9 cellular contexts compared by ENCODE assay signal in the genomic region with DNA sequence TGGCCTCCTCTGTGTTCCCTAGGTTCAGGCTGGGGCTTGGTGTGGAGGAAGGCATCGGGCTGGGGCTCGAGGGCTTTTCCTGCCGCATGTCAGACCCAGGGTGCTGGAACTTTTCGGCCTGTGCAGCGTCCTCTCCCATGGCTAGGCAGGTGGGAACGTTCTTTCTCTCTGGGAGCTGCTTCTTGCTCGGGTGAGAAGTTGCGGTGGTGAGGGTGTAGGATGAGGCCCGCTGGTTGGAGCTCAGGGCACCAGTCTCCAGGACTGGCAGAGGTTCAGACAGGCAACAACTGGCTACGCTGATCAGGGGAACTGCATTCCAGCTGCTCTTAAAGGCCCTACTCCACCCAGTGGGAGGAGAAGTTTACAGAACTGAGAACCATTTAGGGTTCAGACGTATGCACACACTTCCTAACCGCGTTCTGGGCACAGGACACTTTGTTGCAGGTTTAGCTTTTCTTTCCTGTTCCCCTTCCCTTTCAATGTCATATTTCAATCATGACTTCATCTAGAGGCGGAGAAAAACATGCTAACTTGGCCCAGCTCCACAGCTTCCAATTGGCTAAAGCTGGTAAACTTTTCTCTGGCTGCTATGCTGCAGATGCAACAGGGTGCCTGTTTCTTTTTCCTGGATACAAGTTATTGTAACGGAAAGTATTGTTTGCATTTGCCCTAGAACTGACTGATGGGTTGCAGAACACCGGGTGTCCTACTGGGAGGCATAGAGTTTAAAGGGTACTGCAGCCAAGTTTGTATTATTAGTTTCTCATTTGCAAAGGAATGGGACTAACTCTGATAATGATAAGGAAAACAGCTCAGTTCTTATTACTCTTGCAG. TPM values are rescaled to one million over a fixed set of nuclear protein-coding genes. Genes with fewer than 3 reads are reported as not detected.
A peak's percentile ranks its signal among the peaks of the same experiment; 100 is the strongest.
DNase-seq lines count a peak whose midpoint lies in the region; ATAC-seq and TF ChIP-seq lines count a peak whose summit lies in the region.
"Had no signal": no experiment of that assay in that cellular context is flagged by ENCODE, and none has a peak within 500 bp of the region (broad histone marks: within the 10 kb centered on the region; RNA-seq: fewer than 3 reads in every experiment).

Gene CAVIN2 (minus strand): TSS at position 302 of the 834 bp plus-strand sequence. CDS start 163 bp downstream, at position 139.

- H3K27ac Mint-ChIP-seq in CD8-positive, alpha-beta memory T cell, result peak within 1 kb of the TSS in 1 of 8 donors; percentile 2
- no peak within 1 kb of the TSS for H3K27ac Mint-ChIP-seq in immature natural killer cell
- H3K27ac Mint-ChIP-seq in activated CD4-positive, alpha-beta T cell treated with anti-CD3 and anti-CD28 coated beads for 36 hours, result no peak within 1 kb of the TSS
- H3K27ac Mint-ChIP-seq: activated naive CD8-positive, alpha-beta T cell treated with anti-CD3 and anti-CD28 coated beads, Interleukin-2, amount 10 ng/mL, durations not matched to agents 7 days and 5 days had no signal

- H3K4me1 ChIP-seq in CD8-positive, alpha-beta memory T cell (ENCODE audit: insufficient read depth, low read length), result no peaks in the 10 kb centered on the region
- peaks cover 14 to 44% (median 31%) of the 10 kb centered on the region in 4 donors for H3K4me1 ChIP-seq in stomach

- TF ChIP-seq EP300 in stomach (IDR thresholded peaks at IDR 0.05), result no peak

- no peaks in the 10 kb centered on the region for H3K27me3 ChIP-seq in CD8-positive, alpha-beta memory T cell (ENCODE audit: insufficient read depth, low read length, poor library complexity, severe bottlenecking)
- H3K27me3 ChIP-seq in stomach, result no peaks in the 10 kb centered on the region

- DNase-seq in CD8-positive, alpha-beta memory T cell, result no peak
- DNase-seq in astrocyte of the cerebellum (ENCODE audit: low read depth) (peak; percentile 78), immature natural killer cell (no peak), stomach (peak; percentile 70), superior temporal gyrus (ENCODE audit: extremely low spot score) (no peak)
- DNase-seq in activated CD4-positive, alpha-beta T cell treated with anti-CD3 and anti-CD28 coated beads for 36 hours, result no peak
- DNase-seq: activated naive CD8-positive, alpha-beta T cell treated with anti-CD3 and anti-CD28 coated beads, Interleukin-2, amount 10 ng/mL, durations not matched to agents 7 days and 5 days had no signal

- CTCF ChIA-PET in CD8-positive, alpha-beta memory T cell (lab: Charles Lee), result no interaction called here
- CTCF ChIA-PET in activated CD4-positive, alpha-beta T cell treated with anti-CD3 and anti-CD28 coated beads for 36 hours (lab: Charles Lee), result interaction anchor here (0.8 to 1.5 kb wide), 4 partner anchors 9 to 408 kb away, joined by 3 to 6 read pairs (median 3); no protein-coding TSS in a partner anchor

- 2 to 25% (median 17%) methylated on average over 7 to 16 of the region's 16 CpGs for WGBS in stomach, 5 donors

- no peak within 1 kb of the TSS for H3K4me3 ChIP-seq in CD8-positive, alpha-beta memory T cell (ENCODE audit: low read length)
- H3K4me3 ChIP-seq in astrocyte of the cerebellum (ENCODE audit: low read depth, low read length) (peak within 1 kb of the TSS; percentile 20), stomach (peak within 1 kb of the TSS; percentile 45 to 49 (median 47))

- peaks cover 9 to 66% of the 10 kb centered on the region in 2 donors for H3K27me3 Mint-ChIP-seq in CD8-positive, alpha-beta memory T cell
- H3K27me3 Mint-ChIP-seq in immature natural killer cell (ENCODE audit: low read depth in 3 of 3), result peaks cover 5 to 7% (median 6%) of the 10 kb centered on the region in 3 donors
- H3K27me3 Mint-ChIP-seq in activated CD4-positive, alpha-beta T cell treated with anti-CD3 and anti-CD28 coated beads for 36 hours, result peaks cover 32% of the 10 kb centered on the region

- intact Hi-C loops in stomach (cut with DNase I; ENCODE audit: low total_unique reads), result no loop called here
- intact Hi-C loops in activated CD4-positive, alpha-beta T cell treated with anti-CD3 and anti-CD28 coated beads for 36 hours (cut with DNase I, micrococcal nuclease), result no loop called here

- ATAC-seq in HG02763 (IDR thresholded peaks at IDR 0.05; ENCODE audit: unreplicated experiment) (peak; percentile 50), HG03025 (IDR thresholded peaks at IDR 0.05; ENCODE audit: low FRiP score, unreplicated experiment) (no peak)
- no peak for ATAC-seq in activated CD4-positive, alpha-beta T cell treated with anti-CD3 and anti-CD28 coated beads for 36 hours

- in situ Hi-C loops in astrocyte of the cerebellum (cut with HindIII; ENCODE audit: low sequenced_read_pairs), result no loop called here

- no peaks in the 10 kb centered on the region for H3K9me3 ChIP-seq in CD8-positive, alpha-beta memory T cell (ENCODE audit: low read length)
- no peaks in the 10 kb centered on the region for H3K9me3 ChIP-seq in stomach

- no peak for TF ChIP-seq POLR2A in stomach (IDR thresholded peaks at IDR 0.05)

- H3K36me3 ChIP-seq in CD8-positive, alpha-beta memory T cell (ENCODE audit: insufficient read depth, low read length), result no peaks in the 10 kb centered on the region
- H3K36me3 ChIP-seq in stomach, result no peaks in the 10 kb centered on the region

- H3K9me3 Mint-ChIP-seq in CD8-positive, alpha-beta memory T cell, result no peaks in the 10 kb centered on the region
- no peaks in the 10 kb centered on the region for H3K9me3 Mint-ChIP-seq in immature natural killer cell
- H3K9me3 Mint-ChIP-seq in activated CD4-positive, alpha-beta T cell treated with anti-CD3 and anti-CD28 coated beads for 36 hours (ENCODE audit: low read depth), result no peaks in the 10 kb centered on the region
- H3K9me3 Mint-ChIP-seq: activated naive CD8-positive, alpha-beta T cell treated with anti-CD3 and anti-CD28 coated beads, Interleukin-2, amount 10 ng/mL, durations not matched to agents 7 days and 5 days had no signal

- no peaks in the 10 kb centered on the region for H3K36me3 Mint-ChIP-seq in CD8-positive, alpha-beta memory T cell
- no peaks in the 10 kb centered on the region for H3K36me3 Mint-ChIP-seq in immature natural killer cell
- no peaks in the 10 kb centered on the region for H3K36me3 Mint-ChIP-seq in activated CD4-positive, alpha-beta T cell treated with anti-CD3 and anti-CD28 coated beads for 36 hours (ENCODE audit: low read depth)
- H3K36me3 Mint-ChIP-seq: activated naive CD8-positive, alpha-beta T cell treated with anti-CD3 and anti-CD28 coated beads, Interleukin-2, amount 10 ng/mL, durations not matched to agents 7 days and 5 days had no signal

- POLR2A ChIA-PET in CD8-positive, alpha-beta memory T cell (lab: Charles Lee), result no interaction called here
- POLR2A ChIA-PET in activated CD4-positive, alpha-beta T cell treated with anti-CD3 and anti-CD28 coated beads for 36 hours (lab: Charles Lee), result no interaction called here

- peaks cover 3 to 10% (median 4%) of the 10 kb centered on the region in 3 donors for H3K4me1 Mint-ChIP-seq in CD8-positive, alpha-beta memory T cell
- H3K4me1 Mint-ChIP-seq in immature natural killer cell, result peaks cover 0 to 6% of the 10 kb centered on the region in 2 donors
- H3K4me1 Mint-ChIP-seq in activated CD4-positive, alpha-beta T cell treated with anti-CD3 and anti-CD28 coated beads for 36 hours, result no peaks in the 10 kb centered on the region
- H3K4me1 Mint-ChIP-seq: activated naive CD8-positive, alpha-beta T cell treated with anti-CD3 and anti-CD28 coated beads, Interleukin-2, amount 10 ng/mL, durations not matched to agents 7 days and 5 days had no signal

- TF ChIP-seq CTCF in astrocyte of the cerebellum (IDR thresholded peaks at IDR 0.05; ENCODE audit: low read depth, low read length, missing control alignments) (no peak), stomach (IDR thresholded peaks at IDR 0.05) (no peak)

- H3K4me3 Mint-ChIP-seq in CD8-positive, alpha-beta memory T cell, result peak within 1 kb of the TSS in 1 of 7 donors; percentile 28
- peak within 1 kb of the TSS in 3 of 5 donors; percentile 27 to 62 (median 57) for H3K4me3 Mint-ChIP-seq in immature natural killer cell
- H3K4me3 Mint-ChIP-seq in activated CD4-positive, alpha-beta T cell treated with anti-CD3 and anti-CD28 coated beads for 36 hours, result no peak within 1 kb of the TSS
- H3K4me3 Mint-ChIP-seq: activated naive CD8-positive, alpha-beta T cell treated with anti-CD3 and anti-CD28 coated beads, Interleukin-2, amount 10 ng/mL, durations not matched to agents 7 days and 5 days had no signal

- peak within 1 kb of the TSS; percentile 64 for H3K27ac ChIP-seq in CD8-positive, alpha-beta memory T cell (ENCODE audit: low read depth, low read length)
- H3K27ac ChIP-seq in stomach, result peak within 1 kb of the TSS; percentile 66 to 85 (median 84)

RNA-seq across cellular contexts. Expression of gene CAVIN2, which starts in this region (rescaled TPM):
- not detected for total RNA-seq in CD8-positive, alpha-beta memory T cell
- polyA plus RNA-seq in CD8-positive, alpha-beta memory T cell, result not detected
- polyA plus RNA-seq in immature natural killer cell, result 10 to 100 TPM in 1 of 3 donors, 1 to 10 TPM in 1, under 1 TPM in 1; 0.34 to 13.9 (median 2.7) TPM
- total RNA-seq in stomach, result 10 to 100 TPM in 3 of 5 donors, 1 to 10 TPM in 2; 5.8 to 46.3 (median 19.4) TPM
- polyA plus RNA-seq in stomach, result 10 to 100 TPM in 2 of 3 donors, 1 to 10 TPM in 1; 6.2 to 13.9 (median 13.6) TPM
- not detected for total RNA-seq in activated CD4-positive, alpha-beta T cell treated with anti-CD3 and anti-CD28 coated beads for 36 hours
- total RNA-seq: activated naive CD8-positive, alpha-beta T cell treated with anti-CD3 and anti-CD28 coated beads, Interleukin-2, amount 10 ng/mL, durations not matched to agents 7 days and 5 days had no signal

Comparison
In these comparisons a context has a peak if more than half of its experiments do, and no peak if none do; other contexts are left out.
1. RNA of gene CAVIN2 (total RNA-seq): 5.8 to 46.3 TPM in stomach; not detected in CD8-positive, alpha-beta memory T cell and not detected in activated CD4-positive, alpha-beta T cell treated with anti-CD3 and anti-CD28 coated beads for 36 hours; every median in the first group is over 4 times any median in the second.
2. DNase-seq: peak in astrocyte of the cerebellum (single experiment) and stomach (single experiment); none in CD8-positive, alpha-beta memory T cell (0 of 5), immature natural killer cell (0 of 3), superior temporal gyrus (single experiment) and activated CD4-positive, alpha-beta T cell treated with anti-CD3 and anti-CD28 coated beads for 36 hours (single experiment).